Comparison of ENCODE assay signal across 20 cellular contexts in the genomic region with DNA sequence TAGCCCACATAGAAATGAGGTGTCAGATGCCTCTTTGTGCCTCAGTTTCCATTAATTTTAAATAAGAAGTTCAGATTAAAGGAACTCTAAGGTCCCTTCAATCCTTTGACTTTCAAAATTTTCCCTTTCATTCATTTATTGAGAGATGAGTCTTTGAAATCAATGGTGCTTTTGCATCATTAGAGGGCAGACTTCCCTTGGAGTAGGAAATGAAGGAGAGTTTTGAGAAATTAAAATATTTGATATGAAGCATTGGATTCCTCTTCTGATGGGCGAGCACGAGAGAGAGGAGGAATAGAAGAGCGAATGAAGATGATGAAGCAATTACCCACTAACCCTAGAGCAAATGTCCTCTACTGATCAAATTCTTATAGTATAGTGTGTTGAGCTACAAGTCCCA.
DNase-seq lines count a peak whose midpoint lies in the region; ATAC-seq, FAIRE-seq and TF ChIP-seq lines count a peak whose summit lies in the region.
"Had no signal": no experiment of that assay in that cellular context is flagged by ENCODE, and none has a peak within 500 bp of the region (broad histone marks: within the 10 kb centered on the region; RNA-seq: fewer than 3 reads in every experiment).

No MANE protein-coding gene starts in this region.

- peaks cover 12% of the 10 kb centered on the region for H3K27me3 Mint-ChIP-seq in activated T-cell treated with anti-CD3 and anti-CD28 coated beads, Interleukin-2, amount 50 U/mL, for 72 hours (ENCODE audit: low read depth)
- H3K27me3 Mint-ChIP-seq: type B pancreatic cell had no signal

- no peaks in the 10 kb centered on the region for H3K9me1 ChIP-seq in endothelial cell of umbilical vein (replicated peaks; ENCODE audit: control insufficient read depth, extremely low read depth, insufficient read depth, low read length)

- TF ChIP-seq CTCF in OCI-LY1 (IDR thresholded peaks at IDR 0.05; ENCODE audit: low read length), result peak; percentile 17; the same call in 1 of the 2 replicates
- TF ChIP-seq CTCF in endothelial cell of umbilical vein (IDR thresholded peaks at IDR 0.05; ENCODE audit: extremely low read depth in 1 of 2, insufficient read depth in 1 of 2, low read depth in 1 of 2, low read length in 2 of 2), result no peak
- TF ChIP-seq CTCF in neural cell (IDR thresholded peaks at IDR 0.05; ENCODE audit: poor library complexity, severe bottlenecking), result peak; percentile 18

- no peak overlapping the region for H2AFZ ChIP-seq in OCI-LY1 (ENCODE audit: low read length)
- no peak overlapping the region for H2AFZ ChIP-seq in endothelial cell of umbilical vein (ENCODE audit: low read depth, low read length)
- no peak overlapping the region for H2AFZ ChIP-seq in neural cell (ENCODE audit: low read depth, low read length)

- no peak overlapping the region for H3K4me3 Mint-ChIP-seq in activated T-cell treated with anti-CD3 and anti-CD28 coated beads, Interleukin-2, amount 50 U/mL, for 72 hours
- H3K4me3 Mint-ChIP-seq: activated naive CD8-positive, alpha-beta T cell treated with anti-CD3 and anti-CD28 coated beads, Interleukin-2, amount 10 ng/mL, durations not matched to agents 7 days and 5 days; activated T-cell treated with anti-CD3 and anti-CD28 coated beads, Interleukin-2, amount 50 U/mL, for 4 hours; CD14-positive monocyte; nephron progenitor cell; type B pancreatic cell had no signal

- no peak for FAIRE-seq in endothelial cell of umbilical vein (lab: Jason Lieb, UNC)

- H3K27me3 ChIP-seq in OCI-LY1 (ENCODE audit: insufficient read depth, low read length) (no peaks in the 10 kb centered on the region), endothelial cell of umbilical vein (ENCODE audit: control insufficient read depth in 2 of 2, insufficient read depth in 2 of 2, low read length in 2 of 2) (no peaks in the 10 kb centered on the region), neural cell (ENCODE audit: insufficient read depth, low read depth, low read length) (no peaks in the 10 kb centered on the region)
- H3K27me3 ChIP-seq: esophagus muscularis mucosa had no signal

- intact Hi-C loops in endothelial cell of umbilical vein (cut with micrococcal nuclease), result loop anchor here (1.0 kb wide), 1 partner anchor 207 kb away; no protein-coding TSS in a partner anchor

- no peaks in the 10 kb centered on the region for H3K9me3 Mint-ChIP-seq in activated T-cell treated with anti-CD3 and anti-CD28 coated beads, Interleukin-2, amount 50 U/mL, for 72 hours
- H3K9me3 Mint-ChIP-seq: activated naive CD8-positive, alpha-beta T cell treated with anti-CD3 and anti-CD28 coated beads, Interleukin-2, amount 10 ng/mL, durations not matched to agents 7 days and 5 days; activated T-cell treated with anti-CD3 and anti-CD28 coated beads, Interleukin-2, amount 50 U/mL, for 4 hours had no signal

- CTCF ChIA-PET in endothelial cell of umbilical vein (lab: Charles Lee), result interaction anchor here (0.8 to 3.1 kb wide), 7 partner anchors 13 to 207 kb away, joined by 3 to 29 read pairs (median 3); no protein-coding TSS in a partner anchor

- no peak overlapping the region for H3K27ac Mint-ChIP-seq in activated T-cell treated with anti-CD3 and anti-CD28 coated beads, Interleukin-2, amount 50 U/mL, for 72 hours
- H3K27ac Mint-ChIP-seq: activated naive CD8-positive, alpha-beta T cell treated with anti-CD3 and anti-CD28 coated beads, Interleukin-2, amount 10 ng/mL, durations not matched to agents 7 days and 5 days; CD14-positive monocyte; nephron progenitor cell; type B pancreatic cell had no signal

- DNase-seq in Ammon's horn (ENCODE audit: low spot score) (peak; percentile 15), endothelial cell of umbilical vein (ENCODE audit: low read depth, low spot score) (peak; percentile 47), NCI-H2029 treated with DMSO at 0.1 percent for 48 hours (lab: John Stamatoyannopoulos, UW) (no peak), iPS-NIHi7 (ENCODE audit: extremely low spot score) (no peak)
- no peak for DNase-seq in activated T-cell treated with anti-CD3 and anti-CD28 coated beads, Interleukin-2, amount 50 U/mL, for 72 hours
- DNase-seq in activated CD4-positive, alpha-beta T cell treated with anti-CD3 and anti-CD28 coated beads for 4 hours, result no peak
- DNase-seq: activated CD4-positive, alpha-beta T cell treated with anti-CD3 and anti-CD28 coated beads, Interleukin-2, amount 50 U/mL, for 1 hour; activated naive CD8-positive, alpha-beta T cell treated with anti-CD3 and anti-CD28 coated beads, Interleukin-2, amount 10 ng/mL, durations not matched to agents 7 days and 5 days; activated T-cell treated with anti-CD3 and anti-CD28 coated beads, Interleukin-2, amount 50 U/mL, for 4 hours; cortex of kidney; KG1; mammary epithelial cell; NCI-H345; nephron progenitor cell; stimulated activated CD4-positive, alpha-beta T cell treated with anti-CD3 and anti-CD28 coated beads, Interleukin-4, amount 100 ng/mL, for 24 hours had no signal

- no peaks in the 10 kb centered on the region for H3K36me3 Mint-ChIP-seq in activated T-cell treated with anti-CD3 and anti-CD28 coated beads, Interleukin-2, amount 50 U/mL, for 72 hours (ENCODE audit: insufficient read depth in 2 of 2)
- H3K36me3 Mint-ChIP-seq: activated naive CD8-positive, alpha-beta T cell treated with anti-CD3 and anti-CD28 coated beads, Interleukin-2, amount 10 ng/mL, durations not matched to agents 7 days and 5 days; CD14-positive monocyte; type B pancreatic cell had no signal

- no peaks in the 10 kb centered on the region for H3K4me1 Mint-ChIP-seq in activated T-cell treated with anti-CD3 and anti-CD28 coated beads, Interleukin-2, amount 50 U/mL, for 72 hours (ENCODE audit: low read depth)
- H3K4me1 Mint-ChIP-seq: activated naive CD8-positive, alpha-beta T cell treated with anti-CD3 and anti-CD28 coated beads, Interleukin-2, amount 10 ng/mL, durations not matched to agents 7 days and 5 days; CD14-positive monocyte had no signal

- dilution Hi-C loops in endothelial cell of umbilical vein (cut with MboI; ENCODE audit: extremely low pct_ligation_motif_present, low sequenced_read_pairs), result no loop called here

- H3K9me3 ChIP-seq in OCI-LY1 (ENCODE audit: low read length) (no peaks in the 10 kb centered on the region), endothelial cell of umbilical vein (replicated peaks; ENCODE audit: control insufficient read depth, insufficient read depth, low read length) (no peaks in the 10 kb centered on the region), neural cell (ENCODE audit: low read length) (no peaks in the 10 kb centered on the region)
- H3K9me3 ChIP-seq: esophagus muscularis mucosa had no signal

- no peaks in the 10 kb centered on the region for H3K79me2 ChIP-seq in OCI-LY1 (ENCODE audit: insufficient read depth, low read length)
- H3K79me2 ChIP-seq in endothelial cell of umbilical vein (ENCODE audit: control insufficient read depth, insufficient read depth, low read length), result no peaks in the 10 kb centered on the region
- no peaks in the 10 kb centered on the region for H3K79me2 ChIP-seq in neural cell (replicated peaks; ENCODE audit: insufficient read depth, low read length)

- no peak for TF ChIP-seq POLR2A in endothelial cell of umbilical vein (IDR thresholded peaks at IDR 0.05; ENCODE audit: low read depth, low read length)

- no peaks in the 10 kb centered on the region for H3K4me1 ChIP-seq in OCI-LY1 (ENCODE audit: insufficient read depth, low read length, severe bottlenecking)
- peaks cover 26% of the 10 kb centered on the region for H3K4me1 ChIP-seq in endothelial cell of umbilical vein (ENCODE audit: control insufficient read depth, extremely low read depth, insufficient read depth, low read length)

- no TSS peak for BruUV-seq in endothelial cell of umbilical vein (replicated peaks; lab: Mats Ljungman, UMichigan)

- no peak overlapping the region for H3K4me2 ChIP-seq in OCI-LY1 (ENCODE audit: low read length)
- no peak overlapping the region for H3K4me2 ChIP-seq in endothelial cell of umbilical vein (ENCODE audit: insufficient read depth, low read length)
- H3K4me2 ChIP-seq in neural cell (ENCODE audit: low read length), result no peak overlapping the region

- peak; percentile 31 for TF ChIP-seq RAD21 in neural cell (conservative IDR thresholded peaks at IDR 0.05)

- no peak overlapping the region for H3K9ac ChIP-seq in OCI-LY1 (ENCODE audit: low read length)
- no peak overlapping the region for H3K9ac ChIP-seq in endothelial cell of umbilical vein (replicated peaks; ENCODE audit: extremely low read depth, insufficient read depth, low read length)
- H3K9ac ChIP-seq in neural cell (ENCODE audit: low read length), result no peak overlapping the region

- no peaks in the 10 kb centered on the region for H3F3A ChIP-seq in OCI-LY1 (ENCODE audit: insufficient read depth, low read length)
- no peaks in the 10 kb centered on the region for H3F3A ChIP-seq in neural cell (ENCODE audit: insufficient read depth, low read length, poor library complexity, severe bottlenecking)

- POLR2A ChIA-PET in endothelial cell of umbilical vein (lab: Charles Lee), result no interaction called here

- no peak for ATAC-seq in activated T-cell treated with anti-CD3 and anti-CD28 coated beads, Interleukin-2, amount 50 U/mL, for 72 hours (replicated peaks in 1 of 2)
- ATAC-seq: activated T-cell treated with anti-CD3 and anti-CD28 coated beads, Interleukin-2, amount 50 U/mL, for 4 hours had no signal

- no peak overlapping the region for H3K27ac ChIP-seq in OCI-LY1 (ENCODE audit: low read depth, low read length, poor library complexity, severe bottlenecking)
- H3K27ac ChIP-seq in endothelial cell of umbilical vein (ENCODE audit: insufficient read depth, low read depth, low read length), result no peak overlapping the region
- no peak overlapping the region for H3K27ac ChIP-seq in neural cell (ENCODE audit: low read length)
- H3K27ac ChIP-seq: esophagus muscularis mucosa had no signal

- H3K4me3 ChIP-seq in OCI-LY1 (ENCODE audit: low read depth, low read length, poor library complexity, severe bottlenecking), result no peak overlapping the region
- no peak overlapping the region for H3K4me3 ChIP-seq in endothelial cell of umbilical vein (replicated peaks in 1 of 3; ENCODE audit: insufficient read depth in 1 of 3, low read depth in 1 of 3, low read length in 3 of 3)
- no peak overlapping the region for H3K4me3 ChIP-seq in neural cell (ENCODE audit: low read length)
- H3K4me3 ChIP-seq: esophagus muscularis mucosa had no signal

- H3K36me3 ChIP-seq in OCI-LY1 (ENCODE audit: insufficient read depth, low read length) (no peaks in the 10 kb centered on the region), endothelial cell of umbilical vein (ENCODE audit: control insufficient read depth in 2 of 2, extremely low read depth in 1 of 2, insufficient read depth in 2 of 2, low read length in 2 of 2) (no peaks in the 10 kb centered on the region), neural cell (ENCODE audit: insufficient read depth, low read length) (no peaks in the 10 kb centered on the region)
- H3K36me3 ChIP-seq: esophagus muscularis mucosa had no signal

- H3K9me2 ChIP-seq in OCI-LY1 (ENCODE audit: low read depth, low read length) (no peaks in the 10 kb centered on the region), neural cell (ENCODE audit: insufficient read depth, low read length) (no peaks in the 10 kb centered on the region)

- TF ChIP-seq EP300 in neural cell (conservative IDR thresholded peaks at IDR 0.05; ENCODE audit: poor library complexity, severe bottlenecking), result no peak

- H4K20me1 ChIP-seq in OCI-LY1 (ENCODE audit: insufficient read depth, low read length), result no peaks in the 10 kb centered on the region
- no peaks in the 10 kb centered on the region for H4K20me1 ChIP-seq in endothelial cell of umbilical vein (replicated peaks; ENCODE audit: control insufficient read depth, extremely low read depth, insufficient read depth, low read length)
- no peaks in the 10 kb centered on the region for H4K20me1 ChIP-seq in neural cell (ENCODE audit: insufficient read depth)

Comparison
In these comparisons a context has a peak if more than half of its experiments do, and no peak if none do; other contexts are left out.
1. DNase-seq: peak in Ammon's horn (single experiment) and endothelial cell of umbilical vein (single experiment); none in NCI-H2029 treated with DMSO at 0.1 percent for 48 hours (single experiment), activated T-cell treated with anti-CD3 and anti-CD28 coated beads, Interleukin-2, amount 50 U/mL, for 72 hours (0 of 2), iPS-NIHi7 (single experiment) and activated CD4-positive, alpha-beta T cell treated with anti-CD3 and anti-CD28 coated beads for 4 hours (0 of 2).
2. CTCF ChIP-seq: peak in OCI-LY1 (single experiment) and neural cell (single experiment); none in endothelial cell of umbilical vein (0 of 2).